Comparison of ENCODE assay signal across 33 cellular contexts in the genomic region with DNA sequence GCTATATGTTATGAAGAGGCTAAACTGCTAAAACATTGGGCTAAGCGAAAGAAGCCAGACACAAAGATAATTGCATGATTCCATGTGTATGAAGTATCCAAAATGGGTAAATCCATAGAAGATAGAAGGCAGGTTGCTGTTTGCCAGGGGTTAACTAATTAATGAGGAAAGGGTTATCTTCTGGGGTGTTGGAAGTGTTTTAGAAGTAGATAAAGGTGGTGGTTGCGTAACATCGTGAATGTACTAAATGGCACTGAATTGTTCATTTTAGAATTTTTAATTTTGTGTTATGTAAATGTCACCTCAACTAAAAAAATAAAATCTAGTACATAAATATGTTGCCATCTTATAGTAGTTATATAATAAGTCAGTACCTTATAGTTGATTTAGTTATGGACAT.
"Had no signal": no experiment of that assay in that cellular context is flagged by ENCODE, and none has a peak within 500 bp of the region (broad histone marks: within the 10 kb centered on the region; RNA-seq: fewer than 3 reads in every experiment).

No MANE protein-coding gene starts in this region.

- H3K4me1 ChIP-seq: adrenal gland, ascending aorta, breast epithelium, colonic mucosa, foreskin keratinocyte, gastrocnemius medialis had no signal

- H3K27ac ChIP-seq: adrenal gland, ascending aorta, breast epithelium, cardiac muscle cell, colonic mucosa, epithelial cell of prostate, esophagus muscularis mucosa, foreskin keratinocyte, gastrocnemius medialis, heart left ventricle, WERI-Rb-1 had no signal

- H3K4me3 ChIP-seq: adrenal gland, ascending aorta, breast epithelium, cardiac muscle cell, colonic mucosa, esophagus muscularis mucosa, gastrocnemius medialis, heart left ventricle had no signal

- ATAC-seq: activated CD4-positive, CD25-positive, alpha-beta regulatory T cell treated with anti-CD3 and anti-CD28 coated beads, Interleukin-2, amount 50 U/mL, for 24 hours; activated CD8-positive, alpha-beta T cell treated with anti-CD3 and anti-CD28 coated beads for 36 hours; activated naive CD8-positive, alpha-beta T cell treated with anti-CD3 and anti-CD28 coated beads, Interleukin-2, amount 50 U/mL, for 24 hours; foreskin keratinocyte; gastrocnemius medialis; heart left ventricle; T-helper 17 cell had no signal

- FAIRE-seq: endometrium, endothelial cell of umbilical vein had no signal

- H3K36me3 ChIP-seq: breast epithelium, colonic mucosa had no signal

- DNase-seq: activated B cell treated with CpG ODN at 0.5 μM for 24 hours; activated CD4-positive, alpha-beta T cell treated with anti-CD3 and anti-CD28 coated beads for 48 hours; activated CD4-positive, alpha-beta T cell treated with anti-CD3 and anti-CD28 coated beads, Interleukin-2, amount 50 U/mL, for 1 hour; activated CD4-positive, alpha-beta T cell treated with anti-CD3 and anti-CD28 coated beads, Interleukin-2, amount 50 U/mL, for 48 hours; activated CD8-positive, alpha-beta memory T cell treated with anti-CD3 and anti-CD28 coated beads for 24 hours; activated CD8-positive, alpha-beta T cell treated with anti-CD3 and anti-CD28 coated beads for 36 hours; activated effector memory CD4-positive, alpha-beta T cell treated with anti-CD3 and anti-CD28 coated beads, Interleukin-2, amount 50 U/mL, for 16 hours; activated naive CD4-positive, alpha-beta T cell treated with anti-CD3 and anti-CD28 coated beads for 36 hours; activated naive CD8-positive, alpha-beta T cell treated with anti-CD3 and anti-CD28 coated beads for 36 hours; activated naive CD8-positive, alpha-beta T cell treated with anti-CD3 and anti-CD28 coated beads, Interleukin-2, amount 50 U/mL, for 24 hours; activated T-cell treated with anti-CD3 and anti-CD28 coated beads, Interleukin-2, amount 50 U/mL, for 1 hour; activated T-cell treated with anti-CD3 and anti-CD28 coated beads, Interleukin-2, amount 50 U/mL, for 48 hours; adrenal gland; amygdala; central memory CD4-positive, alpha-beta T cell; cerebellar nuclear complex; colonic mucosa; effector CD8-positive, alpha-beta T cell; foreskin keratinocyte; gastrocnemius medialis; glutamatergic neuron; heart left ventricle; T-helper 17 cell; T1000; WERI-Rb-1 had no signal

- H3K27me3 ChIP-seq: adrenal gland, ascending aorta, breast epithelium, cardiac muscle cell, colonic mucosa, esophagus muscularis mucosa, foreskin keratinocyte, gastrocnemius medialis, heart left ventricle had no signal

- H3K9me3 ChIP-seq: adrenal gland, ascending aorta, breast epithelium, colonic mucosa, esophagus muscularis mucosa, gastrocnemius medialis, heart left ventricle had no signal
